ENCODE assay signal across 6 cellular contexts in genomic region chr1:156194300-156194652, GRCh38. TPM values are rescaled to one million over a fixed set of nuclear protein-coding genes. Genes with fewer than 3 reads are reported as not detected.
DNase-seq lines count a peak whose midpoint lies in the region; ATAC-seq lines count a peak whose summit lies in the region.

No MANE protein-coding gene starts in this region.

- peaks cover 17% of the 10 kb centered on the region for H3K36me3 ChIP-seq in SJSA1

- no peaks in the 10 kb centered on the region for H3K27me3 ChIP-seq in SJSA1 (replicated peaks)

- peak; percentile 7 for ATAC-seq in GM18517 (IDR thresholded peaks at IDR 0.05; ENCODE audit: unreplicated experiment)
- ATAC-seq in HG02981 (IDR thresholded peaks at IDR 0.05; ENCODE audit: unreplicated experiment), result no peak

- no peak overlapping the region for H3K27ac ChIP-seq in SJSA1

- H3K4me1 ChIP-seq in SJSA1 (replicated peaks), result peaks cover 7% of the 10 kb centered on the region

- DNase-seq in SJSA1 (ENCODE audit: low read depth in 1 of 2, low spot score in 2 of 2) (no peak), SIG-M5 treated with dmso at 0.1 percent for 504 hours (lab: John Stamatoyannopoulos, UW; ENCODE audit: unreplicated experiment) (no peak)
- DNase-seq in stimulated activated CD4-positive, alpha-beta T cell treated with anti-CD3 and anti-CD28 coated beads, Interleukin-4, amount 100 ng/mL, for 24 hours, result no peak

- H3K4me3 ChIP-seq in SJSA1 (peak overlapping the region; percentile 64), iPS-18c (ENCODE audit: insufficient read depth, low read depth, low read length) (peak overlapping the region; percentile 95)

- H3K9me3 ChIP-seq in SJSA1 (replicated peaks) (no peaks in the 10 kb centered on the region), iPS-18c (ENCODE audit: control insufficient read depth, insufficient read depth, low read length) (no peaks in the 10 kb centered on the region)

RNA-seq across cellular contexts. Expression of gene SLC25A44, which starts 0.4 kb away (rescaled TPM):
- 16.4 and 17.9 TPM in 2 replicates for total RNA-seq in SJSA1 (2014; rRNA removed; shearing (Covaris generic))

RNA-seq across cellular contexts. Expression of gene PMF1, which starts 18.5 kb away (rescaled TPM):
- 85.6 and 100 TPM in 2 replicates for total RNA-seq in SJSA1 (2014; rRNA removed; shearing (Covaris generic))

RNA-seq across cellular contexts. Expression of gene SEMA4A, which starts 40.9 kb away (rescaled TPM):
- 0.16 and 1.8 TPM in 2 replicates for total RNA-seq in SJSA1 (2014; rRNA removed; shearing (Covaris generic))

RNA-seq across cellular contexts. Expression of gene BGLAP, which starts 47.7 kb away (rescaled TPM):
- not detected in 2 replicates for total RNA-seq in SJSA1 (2014; rRNA removed; shearing (Covaris generic))

RNA-seq across cellular contexts. Expression of gene PAQR6, which starts 53.6 kb away (rescaled TPM):
- 0.16 and 0.32 TPM in 2 replicates for total RNA-seq in SJSA1 (2014; rRNA removed; shearing (Covaris generic))
